ENCODE assay signal across 16 cellular contexts in the genomic region with DNA sequence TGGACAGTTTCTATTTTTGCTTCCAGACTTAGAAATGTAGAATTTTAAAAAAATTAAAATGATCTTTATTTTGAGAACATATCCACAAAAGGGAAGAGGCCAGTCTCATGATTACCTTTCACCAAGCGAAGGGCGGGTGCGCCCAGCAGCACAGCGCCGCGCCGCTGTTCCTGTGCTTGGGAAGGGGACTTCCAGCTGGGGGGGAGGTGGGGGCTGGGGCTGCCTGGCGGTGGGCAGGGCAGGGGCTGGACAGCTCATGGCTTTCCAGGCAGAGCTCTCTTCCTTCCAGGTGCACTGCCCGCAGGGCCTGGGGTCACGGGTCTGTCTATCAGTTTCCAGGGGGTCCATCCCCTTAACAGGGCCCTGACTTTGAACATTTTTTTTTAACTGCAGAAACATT.
A peak's percentile ranks its signal among the peaks of the same experiment; 100 is the strongest.
DNase-seq lines count a peak whose midpoint lies in the region; ATAC-seq, FAIRE-seq and TF ChIP-seq lines count a peak whose summit lies in the region.
"Had no signal": no experiment of that assay in that cellular context is flagged by ENCODE, and none has a peak within 500 bp of the region (broad histone marks: within the 10 kb centered on the region; RNA-seq: fewer than 3 reads in every experiment).

No MANE protein-coding gene starts in this region.

- peaks cover 8% of the 10 kb centered on the region for H3K27me3 Mint-ChIP-seq in GM23338 (ENCODE audit: insufficient read depth, low read depth, poor library complexity)
- H3K27me3 Mint-ChIP-seq: IgD-negative memory B cell had no signal

- H3K9me2 ChIP-seq in GM23338 (ENCODE audit: insufficient read depth): no peaks in the 10 kb centered on the region

- H3K36me3 ChIP-seq in GM23338 (ENCODE audit: insufficient read depth) (no peaks in the 10 kb centered on the region), endothelial cell of umbilical vein (ENCODE audit: control insufficient read depth in 2 of 2, extremely low read depth in 1 of 2, insufficient read depth in 2 of 2, low read length in 2 of 2) (no peaks in the 10 kb centered on the region), psoas muscle (ENCODE audit: insufficient read depth in 1 of 2, low read depth in 1 of 2) (peaks cover 0 to 14% of the 10 kb centered on the region in 2 donors), SJCRH30 (no peaks in the 10 kb centered on the region)
- H3K36me3 ChIP-seq: HAP-1 had no signal

- no peaks in the 10 kb centered on the region for H3K9me3 ChIP-seq in endothelial cell of umbilical vein (replicated peaks; ENCODE audit: control insufficient read depth, insufficient read depth, low read length)
- no peaks in the 10 kb centered on the region for H3K9me3 ChIP-seq in psoas muscle
- H3K9me3 ChIP-seq in SJCRH30 (replicated peaks): no peaks in the 10 kb centered on the region
- H3K9me3 ChIP-seq: A549, HAP-1 had no signal

- no peak overlapping the region for H2AFZ ChIP-seq in GM23338
- H2AFZ ChIP-seq in endothelial cell of umbilical vein (ENCODE audit: low read depth, low read length): no peak overlapping the region

- H3K36me3 Mint-ChIP-seq in GM23338 (ENCODE audit: low read depth): no peaks in the 10 kb centered on the region
- H3K36me3 Mint-ChIP-seq: CD14-positive monocyte had no signal

- no TSS peak for BruUV-seq in endothelial cell of umbilical vein (replicated peaks; lab: Mats Ljungman, UMichigan)

- H3K4me3 ChIP-seq in GM23338 (no peak overlapping the region), endothelial cell of umbilical vein (replicated peaks in 1 of 3; ENCODE audit: insufficient read depth in 1 of 3, low read depth in 1 of 3, low read length in 3 of 3) (peak overlapping the region in 2 of 3 experiments; percentile 19 to 38), psoas muscle (no peak overlapping the region), SJCRH30 (no peak overlapping the region)
- H3K4me3 ChIP-seq: A549, HAP-1 had no signal

- 61 to 88% (median 76%) methylated on average over 10 of the region's 10 CpGs for WGBS in psoas muscle, 3 donors

- 0 out of 2 replicates have a peak overlapping the region, but pooled peaks have one; percentile 51 for H3K27ac Mint-ChIP-seq in GM23338
- H3K27ac Mint-ChIP-seq: CD14-positive monocyte, IgD-negative memory B cell had no signal

- intact Hi-C loops in endothelial cell of umbilical vein (cut with micrococcal nuclease) (loop anchor here (2.0 to 5.0 kb wide), 4 partner anchors 26 to 234 kb away; no protein-coding TSS in a partner anchor), psoas muscle (cut with DNase I) (no loop called here)

- no peaks in the 10 kb centered on the region for H3K9me1 ChIP-seq in endothelial cell of umbilical vein (replicated peaks; ENCODE audit: control insufficient read depth, extremely low read depth, insufficient read depth, low read length)

- no peaks in the 10 kb centered on the region for H3K9me3 Mint-ChIP-seq in GM23338
- H3K9me3 Mint-ChIP-seq: CD14-positive monocyte had no signal

- FAIRE-seq in endothelial cell of umbilical vein (lab: Jason Lieb, UNC): no peak
- FAIRE-seq: A549 had no signal

- DNase-seq in GM23338 (ENCODE audit: low spot score): no peak
- peak; percentile 64 for DNase-seq in endothelial cell of umbilical vein (ENCODE audit: low read depth, low spot score)
- DNase-seq in psoas muscle: no peak
- no peak for DNase-seq in NCI-H526 (lab: John Stamatoyannopoulos, UW)
- DNase-seq in SJCRH30: no peak
- DNase-seq: DMS53, MV-4-11, NCI-H1417 treated with DMSO at 0.1 percent for 48 hours, NCI-H2081 treated with DMSO at 0.1 percent for 48 hours had no signal

- H3K27me3 ChIP-seq in GM23338 (ENCODE audit: insufficient read depth): no peaks in the 10 kb centered on the region
- no peaks in the 10 kb centered on the region for H3K27me3 ChIP-seq in endothelial cell of umbilical vein (ENCODE audit: control insufficient read depth in 2 of 2, insufficient read depth in 2 of 2, low read length in 2 of 2)
- no peaks in the 10 kb centered on the region for H3K27me3 ChIP-seq in psoas muscle (ENCODE audit: insufficient read depth in 3 of 3, low read length in 2 of 3)
- H3K27me3 ChIP-seq in SJCRH30: no peaks in the 10 kb centered on the region

- dilution Hi-C loops in endothelial cell of umbilical vein (cut with MboI; ENCODE audit: extremely low pct_ligation_motif_present, low sequenced_read_pairs): no loop called here

- no peak overlapping the region for H3K4me2 ChIP-seq in GM23338
- peak overlapping the region; percentile 60 for H3K4me2 ChIP-seq in endothelial cell of umbilical vein (ENCODE audit: insufficient read depth, low read length)
- H3K4me2 ChIP-seq: A549 had no signal

- H3K4me1 ChIP-seq in GM23338 (ENCODE audit: insufficient read depth) (peaks cover 16% of the 10 kb centered on the region), endothelial cell of umbilical vein (ENCODE audit: control insufficient read depth, extremely low read depth, insufficient read depth, low read length) (peaks cover 66% of the 10 kb centered on the region), psoas muscle (peaks cover 32% of the 10 kb centered on the region), SJCRH30 (peaks cover 31% of the 10 kb centered on the region)
- H3K4me1 ChIP-seq: A549, HAP-1 had no signal

- H4K20me1 ChIP-seq in GM23338 (replicated peaks; ENCODE audit: insufficient read depth) (no peaks in the 10 kb centered on the region), endothelial cell of umbilical vein (replicated peaks; ENCODE audit: control insufficient read depth, extremely low read depth, insufficient read depth, low read length) (no peaks in the 10 kb centered on the region)

- POLR2A ChIA-PET in endothelial cell of umbilical vein (lab: Charles Lee): no interaction called here

- no peaks in the 10 kb centered on the region for H3F3A ChIP-seq in GM23338 (replicated peaks; ENCODE audit: low read depth)

- H3K9ac ChIP-seq in endothelial cell of umbilical vein (replicated peaks; ENCODE audit: extremely low read depth, insufficient read depth, low read length): peak overlapping the region; percentile 85

- CTCF ChIA-PET in endothelial cell of umbilical vein (lab: Charles Lee): interaction anchor here (1.0 to 1.9 kb wide), 6 partner anchors 9 to 217 kb away, joined by 3 to 8 read pairs (median 4); no protein-coding TSS in a partner anchor

- no peak for TF ChIP-seq CTCF in GM23338 (conservative IDR thresholded peaks at IDR 0.05; ENCODE audit: low read depth in 2 of 2)
- TF ChIP-seq CTCF in endothelial cell of umbilical vein (IDR thresholded peaks at IDR 0.05; ENCODE audit: extremely low read depth in 1 of 2, insufficient read depth in 1 of 2, low read depth in 1 of 2, low read length in 2 of 2): peak in 1 of 2 donors; percentile 9
- no peak for TF ChIP-seq CTCF in psoas muscle (IDR thresholded peaks at IDR 0.05)

- H3K27ac ChIP-seq in GM23338 (ENCODE audit: low read depth): no peak overlapping the region
- peak overlapping the region; percentile 35 for H3K27ac ChIP-seq in angular gyrus (ENCODE audit: low read depth, low read length)
- H3K27ac ChIP-seq in endothelial cell of umbilical vein (ENCODE audit: insufficient read depth, low read depth, low read length): peak overlapping the region; percentile 93
- H3K27ac ChIP-seq in psoas muscle: peak overlapping the region; percentile 56
- no peak overlapping the region for H3K27ac ChIP-seq in SJCRH30
- H3K27ac ChIP-seq: A549, RWPE1 had no signal

- ATAC-seq in GM23338: peak; percentile 53
- ATAC-seq in psoas muscle: no peak
- no peak for ATAC-seq in GM19455 (IDR thresholded peaks at IDR 0.05; ENCODE audit: unreplicated experiment)
- ATAC-seq: A549 had no signal

- no peaks in the 10 kb centered on the region for H3K79me2 ChIP-seq in GM23338 (replicated peaks; ENCODE audit: insufficient read depth)
- no peaks in the 10 kb centered on the region for H3K79me2 ChIP-seq in endothelial cell of umbilical vein (ENCODE audit: control insufficient read depth, insufficient read depth, low read length)

- no peak for TF ChIP-seq POLR2A in endothelial cell of umbilical vein (IDR thresholded peaks at IDR 0.05; ENCODE audit: low read depth, low read length)

- H3K4me3 Mint-ChIP-seq in GM23338: no peak overlapping the region
- H3K4me3 Mint-ChIP-seq: CD14-positive monocyte, IgD-negative memory B cell had no signal

- peaks cover 23% of the 10 kb centered on the region for H3K4me1 Mint-ChIP-seq in GM23338
- H3K4me1 Mint-ChIP-seq: IgD-negative memory B cell had no signal

TF ChIP-seq in endothelial cell of umbilical vein, 7 proteins besides CTCF, POLR2A, EP300 and RAD21:
- TF ChIP-seq GATA2 (IDR thresholded peaks at IDR 0.05; ENCODE audit: insufficient read depth, insufficient read length, low read depth, low read length) (no peak), EZH2 (IDR thresholded peaks at IDR 0.05; ENCODE audit: borderline replicate concordance, low read depth, low read length, severe bottlenecking) (no peak), MYC (IDR thresholded peaks at IDR 0.05; ENCODE audit: low read depth, low read length) (no peak), FOS (IDR thresholded peaks at IDR 0.05; ENCODE audit: borderline replicate concordance, insufficient read depth, low read length) (no peak), JUN (IDR thresholded peaks at IDR 0.05; ENCODE audit: borderline replicate concordance, insufficient read depth, insufficient read length, low read depth) (no peak), POLR2AphosphoS5 (IDR thresholded peaks at IDR 0.05; ENCODE audit: insufficient read depth, low read depth, low read length) (no peak)
- TF ChIP-seq, protein P1, sequence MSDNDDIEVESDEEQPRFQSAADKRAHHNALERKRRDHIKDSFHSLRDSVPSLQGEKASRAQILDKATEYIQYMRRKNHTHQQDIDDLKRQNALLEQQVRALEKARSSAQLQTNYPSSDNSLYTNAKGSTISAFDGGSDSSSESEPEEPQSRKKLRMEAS (IDR thresholded peaks at IDR 0.05; ENCODE audit: insufficient read depth, insufficient read length): no peak

Comparison
In these comparisons a context has a peak if more than half of its experiments do, and no peak if none do; other contexts are left out.
1. H3K27ac ChIP-seq: peak in angular gyrus (single experiment), endothelial cell of umbilical vein (single experiment) and psoas muscle (single experiment); none in GM23338 (single experiment) and SJCRH30 (single experiment).
2. H3K4me3 ChIP-seq: peak in endothelial cell of umbilical vein (2 of 3); none in GM23338 (single experiment), psoas muscle (single experiment) and SJCRH30 (single experiment).